Comparison of ENCODE assay signal across 16 cellular contexts in the genomic region with DNA sequence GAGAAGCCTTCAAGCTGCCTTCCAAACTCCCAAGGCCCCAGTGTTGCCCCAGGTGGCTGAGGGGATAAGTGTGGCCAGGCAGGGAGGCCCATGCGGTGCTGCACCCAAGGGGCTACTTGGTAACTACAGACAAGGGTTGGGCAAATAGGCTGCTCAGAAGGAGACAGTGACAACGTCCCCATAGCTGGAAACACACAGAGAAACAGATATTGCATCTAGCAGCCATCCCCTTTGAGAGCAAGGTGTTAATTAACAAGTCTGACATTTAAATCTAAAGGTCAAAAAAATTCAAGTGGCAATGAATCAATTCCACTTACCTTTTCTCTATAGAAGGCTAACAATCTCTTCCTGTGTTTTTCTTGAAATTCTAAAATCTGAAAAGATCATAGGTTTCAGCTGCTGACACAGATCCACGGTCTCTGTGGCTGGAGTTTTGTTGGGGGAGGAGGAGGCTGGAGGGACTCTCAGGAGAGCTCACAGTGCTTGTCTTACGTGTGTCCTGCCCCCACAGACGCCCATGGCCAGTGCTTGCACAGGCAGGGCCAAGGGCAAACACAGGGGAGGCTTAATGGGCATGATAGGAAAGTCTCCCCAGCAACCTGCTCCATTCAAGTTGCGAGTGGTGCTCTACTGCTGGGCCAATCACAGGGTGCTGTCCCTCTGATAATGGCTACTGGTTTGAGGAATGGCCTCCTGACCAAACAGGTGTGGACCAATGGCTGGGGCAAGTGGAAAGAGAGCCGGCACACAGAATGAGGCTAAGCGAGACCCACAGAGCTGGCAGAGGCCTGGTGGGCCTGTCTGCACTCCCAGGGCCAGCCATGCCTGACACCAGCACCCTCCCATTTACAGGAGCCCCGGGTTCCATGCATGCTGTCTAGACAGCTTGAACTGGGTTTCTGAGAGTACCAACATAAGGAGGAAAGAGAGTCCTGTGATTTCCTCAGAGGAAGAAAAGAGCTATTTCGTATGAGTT.
"Had no signal": no experiment of that assay in that cellular context is flagged by ENCODE, and none has a peak within 500 bp of the region (broad histone marks: within the 10 kb centered on the region; RNA-seq: fewer than 3 reads in every experiment).

No MANE protein-coding gene starts in this region.

- ATAC-seq: right cardiac atrium, T-helper 17 cell had no signal

- H3K27ac Mint-ChIP-seq: activated CD4-positive, alpha-beta memory T cell treated with anti-CD3 and anti-CD28 coated beads, Interleukin-2, amount 10 ng/mL, durations not matched to agents 7 days and 5 days; nephron; T-helper 17 cell had no signal

- H3K4me1 ChIP-seq: colonic mucosa, esophagus muscularis mucosa, prostate gland, tibial nerve had no signal

- H3K36me3 ChIP-seq: colonic mucosa, esophagus muscularis mucosa, prostate gland, tibial nerve, WERI-Rb-1 had no signal

- DNase-seq: activated CD4-positive, alpha-beta memory T cell treated with anti-CD3 and anti-CD28 coated beads, Interleukin-2, amount 10 ng/mL, durations not matched to agents 7 days and 5 days; activated naive CD4-positive, alpha-beta T cell treated with anti-CD3 and anti-CD28 coated beads, Interleukin-2, amount 50 U/mL, for 16 hours; activated T-cell treated with anti-CD3 and anti-CD28 coated beads for 4 hours; amniotic stem cell; caudate nucleus; colonic mucosa; kidney glomerular epithelial cell; occipital lobe; right cardiac atrium; small intestine; T-helper 17 cell; WERI-Rb-1 had no signal

- H3K4me3 Mint-ChIP-seq: activated CD4-positive, alpha-beta memory T cell treated with anti-CD3 and anti-CD28 coated beads, Interleukin-2, amount 10 ng/mL, durations not matched to agents 7 days and 5 days; nephron; T-helper 17 cell had no signal

- H3K27me3 ChIP-seq: colonic mucosa, tibial nerve had no signal

- H3K4me1 Mint-ChIP-seq: activated CD4-positive, alpha-beta memory T cell treated with anti-CD3 and anti-CD28 coated beads, Interleukin-2, amount 10 ng/mL, durations not matched to agents 7 days and 5 days; nephron had no signal

- H3K4me3 ChIP-seq: colonic mucosa, esophagus muscularis mucosa, prostate gland, tibial nerve had no signal

- H3K9me3 ChIP-seq: colonic mucosa, esophagus muscularis mucosa, prostate gland had no signal

- H3K27ac ChIP-seq: colonic mucosa, esophagus muscularis mucosa, prostate gland, tibial nerve, WERI-Rb-1 had no signal
